ENCODE assay signal across 28 cellular contexts in the genomic region with DNA sequence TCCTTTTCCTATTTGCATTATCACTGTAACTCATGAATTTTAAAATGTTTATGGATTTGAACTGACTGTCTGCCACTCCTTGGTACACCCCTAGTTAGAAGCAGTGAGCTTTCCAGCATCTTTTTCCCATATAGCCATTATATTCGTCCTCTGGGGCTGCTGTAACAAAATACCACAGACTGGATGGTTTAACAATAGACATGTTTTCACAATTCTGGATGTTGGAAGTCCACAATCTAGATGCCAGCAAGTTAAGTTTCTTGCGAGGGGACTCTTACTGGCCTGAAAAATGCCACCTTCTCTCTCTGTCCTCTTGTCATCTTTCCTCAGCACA.
DNase-seq lines count a peak whose midpoint lies in the region; ATAC-seq and TF ChIP-seq lines count a peak whose summit lies in the region.
"Had no signal": no experiment of that assay in that cellular context is flagged by ENCODE, and none has a peak within 500 bp of the region (broad histone marks: within the 10 kb centered on the region; RNA-seq: fewer than 3 reads in every experiment).

No MANE protein-coding gene starts in this region.

- H3K4me2 ChIP-seq in GM23248 (ENCODE audit: unreplicated experiment) (peak overlapping the region; percentile 26), mesenchymal stem cell (ENCODE audit: low read length, poor library complexity, severe bottlenecking) (no peak overlapping the region), skeletal muscle satellite cell (ENCODE audit: low read length) (no peak overlapping the region)

- H3F3A ChIP-seq in GM23248 (ENCODE audit: insufficient read depth), result peaks cover 30% of the 10 kb centered on the region

- peak overlapping the region in 1 of 2 experiments; percentile 63 for H3K4ac ChIP-seq in mesenchymal stem cell (ENCODE audit: low read depth in 1 of 2, low read length in 2 of 2)

- H2AFZ ChIP-seq in GM23248 (peak overlapping the region; percentile 50; the same call in 1 of the 2 replicates), mesenchymal stem cell (ENCODE audit: low read depth, low read length) (no peak overlapping the region)

- ATAC-seq in SK-N-SH treated with all-trans-retinoic acid at 6 μM for 48 hours (peak; percentile 58), HG02938 (IDR thresholded peaks at IDR 0.05; ENCODE audit: unreplicated experiment) (no peak)
- ATAC-seq: left cardiac atrium, right lobe of liver, T-helper 17 cell had no signal

- 18 to 23% methylated on average over 2 of the region's 2 CpGs for WGBS in GM23248 (ENCODE audit: low coverage in 1 of 2, low lambda C conversion rate in 2 of 2, missing lambda C conversion rate in 2 of 2), 2 experiments
- 64% methylated on average over 2 of the region's 2 CpGs for WGBS in mesenchymal stem cell

- peak overlapping the region; percentile 61 for H2BK5ac ChIP-seq in mesenchymal stem cell (ENCODE audit: low read depth, low read length, poor library complexity, severe bottlenecking)

- H3K9ac ChIP-seq in GM23248 (no peak overlapping the region), mesenchymal stem cell (ENCODE audit: low read length) (peak overlapping the region; percentile 16), skeletal muscle satellite cell (ENCODE audit: low read depth, low read length) (peak overlapping the region; percentile 48)

- no peak overlapping the region for H4K91ac ChIP-seq in mesenchymal stem cell (ENCODE audit: low read length)

- no peak overlapping the region for H3K23ac ChIP-seq in mesenchymal stem cell (ENCODE audit: low read length in 2 of 2)

- H3K79me1 ChIP-seq in mesenchymal stem cell (replicated peaks; ENCODE audit: low read length, poor library complexity, severe bottlenecking), result no peaks in the 10 kb centered on the region

- no peak overlapping the region for H3K14ac ChIP-seq in mesenchymal stem cell (ENCODE audit: low read length in 2 of 2)

- no peaks in the 10 kb centered on the region for H3K79me2 ChIP-seq in GM23248 (ENCODE audit: insufficient read depth)

- no peak overlapping the region for H4K8ac ChIP-seq in mesenchymal stem cell (ENCODE audit: low read length)

- in situ Hi-C loops in GM23248 (cut with MboI), result no loop called here

- H2BK15ac ChIP-seq in mesenchymal stem cell (ENCODE audit: low read depth, poor library complexity, severe bottlenecking), result no peak overlapping the region

- H3K27me3 ChIP-seq in GM23248 (replicated peaks; ENCODE audit: insufficient read depth), result no peaks in the 10 kb centered on the region
- no peaks in the 10 kb centered on the region for H3K27me3 ChIP-seq in mesenchymal stem cell (ENCODE audit: control insufficient read depth in 1 of 2, insufficient read depth in 1 of 2, low read length in 2 of 2)
- no peaks in the 10 kb centered on the region for H3K27me3 ChIP-seq in skeletal muscle satellite cell (ENCODE audit: control insufficient read depth, insufficient read depth, low read length)
- H3K27me3 ChIP-seq: esophagus muscularis mucosa, right lobe of liver, tibial artery, vagina had no signal

- intact Hi-C loops in posterior vena cava (cut with DNase I), result no loop called here

- H3K4me1 ChIP-seq in GM23248 (ENCODE audit: insufficient read depth) (peaks cover 40% of the 10 kb centered on the region), mesenchymal stem cell (ENCODE audit: control insufficient read depth, insufficient read depth, low read depth, low read length) (peaks cover 7% of the 10 kb centered on the region), skeletal muscle satellite cell (ENCODE audit: control insufficient read depth, insufficient read depth, low read length) (peaks cover 36% of the 10 kb centered on the region)
- H3K4me1 ChIP-seq: esophagus muscularis mucosa, right lobe of liver, tibial artery, vagina had no signal

- H3K27ac ChIP-seq in GM23248 (peak overlapping the region; percentile 72; the same call in 1 of the 2 replicates), mesenchymal stem cell (ENCODE audit: low read length, poor library complexity, severe bottlenecking) (peak overlapping the region; percentile 91)
- H3K27ac ChIP-seq: esophagus muscularis mucosa, right lobe of liver, RWPE1, tibial artery, vagina had no signal

- no peaks in the 10 kb centered on the region for H4K20me1 ChIP-seq in GM23248 (ENCODE audit: insufficient read depth)

- peak; percentile 32 for DNase-seq in GM23248
- DNase-seq in mesenchymal stem cell, result peak; percentile 34
- DNase-seq in activated CD8-positive, alpha-beta memory T cell treated with anti-CD3 and anti-CD28 coated beads for 24 hours, result no peak
- DNase-seq in posterior vena cava (ENCODE audit: low spot score), result no peak
- DNase-seq: activated CD4-positive, alpha-beta T cell treated with anti-CD3 and anti-CD28 coated beads, Interleukin-2, amount 50 U/mL, for 4 hours; activated naive CD4-positive, alpha-beta T cell; Calu3; CD4-positive, CD25-positive, alpha-beta regulatory T cell; cerebellar nuclear complex; DMS79; GDM1; hippocampal formation; left cardiac atrium; NCI-H1048; NCI-H1694; NCI-H2171; NCI-H510A treated with DMSO at 0.1 percent for 48 hours; OCI-M1; right lobe of liver; stimulated activated CD4-positive, alpha-beta T cell treated with anti-CD3 and anti-CD28 coated beads, Interleukin-4, amount 100 ng/mL, for 1 hour; T-helper 17 cell; tibial artery had no signal

- H3K9me3 ChIP-seq in GM23248 (ENCODE audit: low read depth), result no peaks in the 10 kb centered on the region
- H3K9me3 ChIP-seq in mesenchymal stem cell (ENCODE audit: control insufficient read depth, low read length), result no peaks in the 10 kb centered on the region
- H3K9me3 ChIP-seq in skeletal muscle satellite cell (replicated peaks; ENCODE audit: low read length), result no peaks in the 10 kb centered on the region
- H3K9me3 ChIP-seq: esophagus muscularis mucosa, right lobe of liver, tibial artery, vagina had no signal

- H2AK5ac ChIP-seq in mesenchymal stem cell (ENCODE audit: low read length, severe bottlenecking), result peak overlapping the region; percentile 96

- H3K9me2 ChIP-seq in GM23248 (ENCODE audit: insufficient read depth), result no peaks in the 10 kb centered on the region

- H3K36me3 ChIP-seq in GM23248 (ENCODE audit: low read depth) (no peaks in the 10 kb centered on the region), mesenchymal stem cell (ENCODE audit: control insufficient read depth in 1 of 2, insufficient read depth in 2 of 2, low read depth in 1 of 2, low read length in 2 of 2) (no peaks in the 10 kb centered on the region), skeletal muscle satellite cell (ENCODE audit: insufficient read depth, low read length) (no peaks in the 10 kb centered on the region)
- H3K36me3 ChIP-seq: esophagus muscularis mucosa, right lobe of liver, tibial artery, vagina had no signal

- H2BK12ac ChIP-seq in mesenchymal stem cell (ENCODE audit: low read length in 2 of 2), result peak overlapping the region in 1 of 2 experiments; percentile 47

- H2BK120ac ChIP-seq in mesenchymal stem cell (ENCODE audit: low read depth, low read length), result peak overlapping the region; percentile 67

- H3K4me3 ChIP-seq in GM23248 (no peak overlapping the region), mesenchymal stem cell (ENCODE audit: insufficient read depth in 1 of 2, low read depth in 1 of 2, low read length in 2 of 2) (no peak overlapping the region), skeletal muscle satellite cell (ENCODE audit: low read length) (no peak overlapping the region)
- H3K4me3 ChIP-seq: esophagus muscularis mucosa, right lobe of liver, tibial artery, vagina had no signal

- peak overlapping the region; percentile 48 to 72 for H3K18ac ChIP-seq in mesenchymal stem cell (ENCODE audit: low read depth in 1 of 2, low read length in 2 of 2)

TF ChIP-seq in SK-N-SH treated with all-trans-retinoic acid at 6 μM for 48 hours, 23 proteins besides CTCF, POLR2A, EP300 and RAD21:
- TF ChIP-seq ZFP30 (CRISPR knock-in tag; IDR thresholded peaks at IDR 0.05), result no peak
- TF ChIP-seq ZNF565 (CRISPR knock-in tag; conservative IDR thresholded peaks at IDR 0.05; ENCODE audit: low read depth), result no peak

Comparison
In these comparisons a context has a peak if more than half of its experiments do, and no peak if none do; other contexts are left out.
1. DNase-seq: peak in GM23248 (single experiment) and mesenchymal stem cell (single experiment); none in activated CD8-positive, alpha-beta memory T cell treated with anti-CD3 and anti-CD28 coated beads for 24 hours (single experiment) and posterior vena cava (single experiment).